12 cellular contexts compared by ENCODE assay signal in genomic region chr5:74953961-74954720, GRCh38.
DNase-seq lines count a peak whose midpoint lies in the region; ATAC-seq, FAIRE-seq and TF ChIP-seq lines count a peak whose summit lies in the region.
"Had no signal": no experiment of that assay in that cellular context is flagged by ENCODE, and none has a peak within 500 bp of the region (broad histone marks: within the 10 kb centered on the region; RNA-seq: fewer than 3 reads in every experiment).

No MANE protein-coding gene starts in this region.

- H3K4me3 ChIP-seq in stomach (no peak overlapping the region), kidney (ENCODE audit: low read length in 2 of 2) (no peak overlapping the region), ovary (no peak overlapping the region)
- H3K4me3 ChIP-seq: dorsolateral prefrontal cortex had no signal

- TF ChIP-seq POLR2A in stomach (IDR thresholded peaks at IDR 0.05) (no peak), ovary (IDR thresholded peaks at IDR 0.05) (no peak)

- H3K9ac ChIP-seq in kidney (ENCODE audit: low read length in 2 of 2), result no peak overlapping the region

- H3K27ac ChIP-seq in stomach (peak overlapping the region in 4 of 5 donors; percentile 17 to 77 (median 38)), kidney (ENCODE audit: low read depth in 2 of 2, low read length in 2 of 2) (peak overlapping the region in 1 of 2 donors; percentile 64), ovary (no peak overlapping the region)
- H3K27ac ChIP-seq: dorsolateral prefrontal cortex had no signal

- peak; percentile 82 for ATAC-seq in activated CD8-positive, alpha-beta T cell treated with anti-CD3 and anti-CD28 coated beads for 36 hours
- no peak for ATAC-seq in activated CD8-positive, alpha-beta T cell treated with anti-CD3 and anti-CD28 coated beads, Interleukin-2, amount 10 ng/mL, durations not matched to agents 7 days and 5 days
- ATAC-seq: left cardiac atrium, right cardiac atrium had no signal

- H3K9me3 Mint-ChIP-seq in activated CD8-positive, alpha-beta T cell treated with anti-CD3 and anti-CD28 coated beads for 36 hours, result peaks cover 2% of the 10 kb centered on the region
- no peaks in the 10 kb centered on the region for H3K9me3 Mint-ChIP-seq in activated CD8-positive, alpha-beta T cell treated with anti-CD3 and anti-CD28 coated beads, Interleukin-2, amount 10 ng/mL, durations not matched to agents 7 days and 5 days (ENCODE audit: insufficient read depth)

- intact Hi-C loops in activated CD8-positive, alpha-beta T cell treated with anti-CD3 and anti-CD28 coated beads for 36 hours (cut with micrococcal nuclease), result no loop called here
- intact Hi-C loops in stomach (cut with DNase I; ENCODE audit: low total_unique reads) (no loop called here), kidney (cut with DNase I) (no loop called here), ovary (cut with DNase I) (no loop called here)

- H3K36me3 ChIP-seq in stomach (no peaks in the 10 kb centered on the region), kidney (ENCODE audit: control insufficient read depth in 1 of 2, insufficient read depth in 2 of 2, low read length in 2 of 2) (no peaks in the 10 kb centered on the region), ovary (no peaks in the 10 kb centered on the region)

- H3K9me3 ChIP-seq in stomach (no peaks in the 10 kb centered on the region), kidney (ENCODE audit: control insufficient read depth in 1 of 2, low read length in 2 of 2) (no peaks in the 10 kb centered on the region), ovary (no peaks in the 10 kb centered on the region)

- POLR2A ChIA-PET in activated CD8-positive, alpha-beta T cell treated with anti-CD3 and anti-CD28 coated beads for 36 hours (lab: Charles Lee), result no interaction called here
- POLR2A ChIA-PET in activated CD8-positive, alpha-beta T cell treated with anti-CD3 and anti-CD28 coated beads, Interleukin-2, amount 10 ng/mL, durations not matched to agents 7 days and 5 days (lab: Charles Lee), result no interaction called here

- H3K27me3 Mint-ChIP-seq in activated CD8-positive, alpha-beta T cell treated with anti-CD3 and anti-CD28 coated beads for 36 hours, result peaks cover 2% of the 10 kb centered on the region
- peaks cover 9% of the 10 kb centered on the region for H3K27me3 Mint-ChIP-seq in activated CD8-positive, alpha-beta T cell treated with anti-CD3 and anti-CD28 coated beads, Interleukin-2, amount 10 ng/mL, durations not matched to agents 7 days and 5 days (ENCODE audit: low read depth)

- no peak for TF ChIP-seq CTCF in activated CD8-positive, alpha-beta T cell treated with anti-CD3 and anti-CD28 coated beads for 36 hours (IDR thresholded peaks at IDR 0.05)
- TF ChIP-seq CTCF in stomach (IDR thresholded peaks at IDR 0.05), result no peak
- no peak for TF ChIP-seq CTCF in kidney (IDR thresholded peaks at IDR 0.05; ENCODE audit: borderline replicate concordance, extremely low read depth, insufficient read depth)
- no peak for TF ChIP-seq CTCF in ovary (IDR thresholded peaks at IDR 0.05)

- FAIRE-seq in kidney (lab: Jason Lieb, UNC), result no peak
- FAIRE-seq: A204.1 had no signal

- 52 to 78% (median 62%) methylated on average over 8 of the region's 8 CpGs for WGBS in stomach, 5 donors
- 50 to 60% (median 59%) methylated on average over 8 of the region's 8 CpGs for WGBS in ovary, 3 donors

- DNase-seq in activated CD8-positive, alpha-beta T cell treated with anti-CD3 and anti-CD28 coated beads for 36 hours, result no peak
- no peak for DNase-seq in activated CD8-positive, alpha-beta T cell treated with anti-CD3 and anti-CD28 coated beads, Interleukin-2, amount 10 ng/mL, durations not matched to agents 7 days and 5 days
- DNase-seq in M059J (ENCODE audit: low read depth), result peak; percentile 90
- peak; percentile 28 for DNase-seq in fibroblast of peridontal ligament (ENCODE audit: extremely low read depth)
- DNase-seq in stomach, result no peak
- DNase-seq in NCI-H446 treated with DMSO at 0.1 percent for 48 hours (lab: John Stamatoyannopoulos, UW), result no peak
- no peak for DNase-seq in kidney
- DNase-seq in ovary, result no peak
- DNase-seq: dorsolateral prefrontal cortex, left cardiac atrium, right cardiac atrium had no signal

- peaks cover 11% of the 10 kb centered on the region for H3K4me1 Mint-ChIP-seq in activated CD8-positive, alpha-beta T cell treated with anti-CD3 and anti-CD28 coated beads for 36 hours (ENCODE audit: low read depth)
- H3K4me1 Mint-ChIP-seq in activated CD8-positive, alpha-beta T cell treated with anti-CD3 and anti-CD28 coated beads, Interleukin-2, amount 10 ng/mL, durations not matched to agents 7 days and 5 days (ENCODE audit: low read depth), result peaks cover 7% of the 10 kb centered on the region

- CTCF ChIA-PET in activated CD8-positive, alpha-beta T cell treated with anti-CD3 and anti-CD28 coated beads for 36 hours (lab: Charles Lee), result interaction anchor here (1.0 to 1.5 kb wide), 2 partner anchors 283 to 313 kb away, joined by 3 to 4 read pairs; partner anchors contain the start of gene ANKRD31
- CTCF ChIA-PET in activated CD8-positive, alpha-beta T cell treated with anti-CD3 and anti-CD28 coated beads, Interleukin-2, amount 10 ng/mL, durations not matched to agents 7 days and 5 days (lab: Charles Lee), result interaction anchor here (2.9 kb wide), 1 partner anchor 19 kb away, joined by 10 read pairs; no protein-coding TSS in a partner anchor

- no peak overlapping the region for H3K27ac Mint-ChIP-seq in activated CD8-positive, alpha-beta T cell treated with anti-CD3 and anti-CD28 coated beads for 36 hours
- H3K27ac Mint-ChIP-seq in activated CD8-positive, alpha-beta T cell treated with anti-CD3 and anti-CD28 coated beads, Interleukin-2, amount 10 ng/mL, durations not matched to agents 7 days and 5 days, result no peak overlapping the region

- H3K27me3 ChIP-seq in stomach (no peaks in the 10 kb centered on the region), ovary (no peaks in the 10 kb centered on the region)
- H3K27me3 ChIP-seq: dorsolateral prefrontal cortex had no signal

- TF ChIP-seq EP300 in stomach (IDR thresholded peaks at IDR 0.05) (no peak), ovary (IDR thresholded peaks at IDR 0.05) (no peak)

- H3K36me3 Mint-ChIP-seq in activated CD8-positive, alpha-beta T cell treated with anti-CD3 and anti-CD28 coated beads for 36 hours (ENCODE audit: low read depth), result no peaks in the 10 kb centered on the region
- H3K36me3 Mint-ChIP-seq in activated CD8-positive, alpha-beta T cell treated with anti-CD3 and anti-CD28 coated beads, Interleukin-2, amount 10 ng/mL, durations not matched to agents 7 days and 5 days (ENCODE audit: low read depth), result no peaks in the 10 kb centered on the region

- H3K4me1 ChIP-seq in stomach (peaks cover 10 to 64% (median 29%) of the 10 kb centered on the region in 4 donors), kidney (ENCODE audit: control insufficient read depth in 1 of 2, insufficient read depth in 1 of 2, low read depth in 1 of 2, low read length in 2 of 2) (peaks cover 12 to 22% of the 10 kb centered on the region in 2 donors), ovary (ENCODE audit: insufficient read depth) (peaks cover 5% of the 10 kb centered on the region)

- no peak overlapping the region for H3K4me3 Mint-ChIP-seq in activated CD8-positive, alpha-beta T cell treated with anti-CD3 and anti-CD28 coated beads for 36 hours
- H3K4me3 Mint-ChIP-seq in activated CD8-positive, alpha-beta T cell treated with anti-CD3 and anti-CD28 coated beads, Interleukin-2, amount 10 ng/mL, durations not matched to agents 7 days and 5 days, result no peak overlapping the region

Comparison
In these comparisons a context has a peak if more than half of its experiments do, and no peak if none do; other contexts are left out.
1. DNase-seq: peak in M059J (single experiment) and fibroblast of peridontal ligament (single experiment); none in activated CD8-positive, alpha-beta T cell treated with anti-CD3 and anti-CD28 coated beads for 36 hours (single experiment), activated CD8-positive, alpha-beta T cell treated with anti-CD3 and anti-CD28 coated beads, Interleukin-2, amount 10 ng/mL, durations not matched to agents 7 days and 5 days (single experiment), stomach (single experiment), NCI-H446 treated with DMSO at 0.1 percent for 48 hours (single experiment), kidney (single experiment) and ovary (0 of 5).
2. H3K27ac ChIP-seq: peak in stomach (4 of 5); none in ovary (0 of 2).